Comparison of ENCODE assay signal across 21 cellular contexts in genomic region chr14:36295642-36296627, GRCh38.
"Had no signal": no experiment of that assay in that cellular context is flagged by ENCODE, and none has a peak within 500 bp of the region (broad histone marks: within the 10 kb centered on the region; RNA-seq: fewer than 3 reads in every experiment).

No MANE protein-coding gene starts in this region.

- H3K9ac ChIP-seq: parathyroid adenoma had no signal

- H3K4me3 ChIP-seq: ascending aorta, esophagus squamous epithelium, heart left ventricle, skin epidermis, testis had no signal

- DNase-seq: activated CD4-positive, alpha-beta T cell treated with anti-CD3 and anti-CD28 coated beads for 4 hours; activated CD8-positive, alpha-beta memory T cell treated with anti-CD3 and anti-CD28 coated beads, Interleukin-2, amount 50 U/mL, for 4 hours; activated CD8-positive, alpha-beta T cell treated with anti-CD3 and anti-CD28 coated beads for 36 hours; activated naive CD4-positive, alpha-beta T cell; activated naive CD8-positive, alpha-beta T cell treated with anti-CD3 and anti-CD28 coated beads, Interleukin-2, amount 50 U/mL, for 24 hours; esophagus squamous epithelium; heart left ventricle; kidney; left ventricle myocardium superior; mesenchymal stem cell; stimulated activated CD4-positive, alpha-beta T cell treated with anti-CD3 and anti-CD28 coated beads, Interleukin-4, amount 100 ng/mL, for 4 hours; stimulated activated naive CD8-positive, alpha-beta T cell treated with anti-CD3 and anti-CD28 coated beads, Interleukin-15, amount 100 ng/mL, for 72 hours; T-helper 9 cell; testis had no signal

- ATAC-seq: activated CD8-positive, alpha-beta T cell treated with anti-CD3 and anti-CD28 coated beads for 36 hours; activated naive CD8-positive, alpha-beta T cell treated with anti-CD3 and anti-CD28 coated beads, Interleukin-2, amount 50 U/mL, for 24 hours; heart left ventricle; left ventricle myocardium superior; stimulated activated naive CD8-positive, alpha-beta T cell treated with anti-CD3 and anti-CD28 coated beads, Interleukin-15, amount 100 ng/mL, for 72 hours had no signal

- H3K27ac ChIP-seq: ascending aorta, esophagus squamous epithelium, heart left ventricle, parathyroid adenoma, skin epidermis, testis, VCaP had no signal

- FAIRE-seq: bronchial epithelial cell, frontal cortex, kidney, urothelium cell line had no signal

- H2AFZ ChIP-seq: parathyroid adenoma had no signal

- H3K4me1 ChIP-seq: esophagus squamous epithelium, heart left ventricle, parathyroid adenoma, testis had no signal

- H3K79me2 ChIP-seq: parathyroid adenoma had no signal

- H3K27me3 ChIP-seq: ascending aorta, esophagus squamous epithelium, heart left ventricle, testis had no signal

- H3K9me3 ChIP-seq: ascending aorta, esophagus squamous epithelium, heart left ventricle, testis had no signal
